In genomic region chr14:32657081-32657480, GRCh38 we compare ENCODE assay signal across 1 cellular context.
TF ChIP-seq lines count a peak whose summit lies in the region.

No MANE protein-coding gene starts in this region.

TF ChIP-seq in GM12878, 131 proteins besides CTCF, POLR2A, EP300 and RAD21 (continued from another document):
- TF ChIP-seq ZNF687 (IDR thresholded peaks at IDR 0.05) = no peak
- peak; percentile 92 for TF ChIP-seq BACH1 (IDR thresholded peaks at IDR 0.05; ENCODE audit: borderline replicate concordance)
TF ChIP-seq in GM12878: peak in this region for 4.
